ENCODE assay signal across 8 cellular contexts in genomic region chr9:125189011-125189360, GRCh38. TPM values are rescaled to one million over a fixed set of nuclear protein-coding genes. Genes with fewer than 3 reads are reported as not detected.
DNase-seq lines count a peak whose midpoint lies in the region; ATAC-seq, FAIRE-seq and TF ChIP-seq lines count a peak whose summit lies in the region.

No MANE protein-coding gene starts in this region.

- H3K4me2 ChIP-seq in BLaER1 (peak overlapping the region; percentile 80), IMR-90 (ENCODE audit: low read depth, low read length) (peak overlapping the region; percentile 98)

- H4K20me1 ChIP-seq in BLaER1 = peaks cover 54% of the 10 kb centered on the region
- H4K20me1 ChIP-seq in IMR-90 (ENCODE audit: insufficient read depth, low read length) = peaks cover 32% of the 10 kb centered on the region

- no peak for FAIRE-seq in D721Med (lab: Jason Lieb, UNC)

- H2BK5ac ChIP-seq in IMR-90 (ENCODE audit: low read depth, low read length, poor library complexity, severe bottlenecking) = no peak overlapping the region

- no peak for TF ChIP-seq RAD21 in IMR-90 (IDR thresholded peaks at IDR 0.05; ENCODE audit: low read length)

- H2BK20ac ChIP-seq in IMR-90 (ENCODE audit: low read depth, low read length) = no peak overlapping the region

- H3K36me3 ChIP-seq in BLaER1 = peaks cover 19% of the 10 kb centered on the region
- H3K36me3 ChIP-seq in IMR-90 (ENCODE audit: control insufficient read depth, insufficient read depth, low read length) = no peaks in the 10 kb centered on the region
- no peaks in the 10 kb centered on the region for H3K36me3 ChIP-seq in cardiac muscle cell

- BruUV-seq in IMR-90 (replicated peaks; lab: Mats Ljungman, UMichigan) = TSS peak; percentile 62

- dilution Hi-C loops in IMR-90 (cut with HindIII; ENCODE audit: low sequenced_read_pairs, unreplicated experiment) = no loop called here

- no peak for TF ChIP-seq POLR2A in IMR-90 (IDR thresholded peaks at IDR 0.05; ENCODE audit: low read depth, low read length)

- 0% methylated on average over 6 of the region's 26 CpGs; no CpG with 5 or more reads in 1 of the 2 experiments for WGBS in IMR-90 (ENCODE audit: extremely low coverage in 2 of 2, insufficient read length in 1 of 2), 2 experiments

- no peaks in the 10 kb centered on the region for H3K27me3 Mint-ChIP-seq in activated T-helper 1 cell treated with anti-CD3 and anti-CD28 coated beads, Interleukin-12 subunit alpha, Interleukin-12 subunit beta, Interleukin-2, Interleukin-4 antibody, amounts not matched to agents 30 ng/mL and 10 ng/mL and 1 ng/mL, durations not matched to agents 14 hours and 24 hours and 36 hours (ENCODE audit: insufficient read depth)
- H3K27me3 Mint-ChIP-seq in progenitor cell of endocrine pancreas = no peaks in the 10 kb centered on the region

- H3K9me1 ChIP-seq in IMR-90 (ENCODE audit: insufficient read depth, low read length) = no peaks in the 10 kb centered on the region; the same call in 1 of the 2 replicates

- peaks cover 30% of the 10 kb centered on the region for H3K4me1 Mint-ChIP-seq in activated T-helper 1 cell treated with anti-CD3 and anti-CD28 coated beads, Interleukin-12 subunit alpha, Interleukin-12 subunit beta, Interleukin-2, Interleukin-4 antibody, amounts not matched to agents 30 ng/mL and 10 ng/mL and 1 ng/mL, durations not matched to agents 14 hours and 24 hours and 36 hours (ENCODE audit: low read depth)
- peaks cover 13% of the 10 kb centered on the region for H3K4me1 Mint-ChIP-seq in progenitor cell of endocrine pancreas (ENCODE audit: low read depth)

- peak overlapping the region; percentile 64 for H3K23ac ChIP-seq in IMR-90 (ENCODE audit: low read depth, low read length)

- peaks cover 6 to 42% of the 10 kb centered on the region in 2 experiments; a peak in 3 of 4 replicates for H3K79me1 ChIP-seq in IMR-90 (ENCODE audit: low read depth in 1 of 2, low read length in 2 of 2)

- intact Hi-C loops in IMR-90 (cut with micrococcal nuclease) = no loop called here
- intact Hi-C loops in activated T-helper 1 cell treated with anti-CD3 and anti-CD28 coated beads, Interleukin-12 subunit alpha, Interleukin-12 subunit beta, Interleukin-2, Interleukin-4 antibody, amounts not matched to agents 30 ng/mL and 10 ng/mL and 1 ng/mL, durations not matched to agents 14 hours and 24 hours and 36 hours (cut with micrococcal nuclease) = loop anchor here (1.0 kb wide), 6 partner anchors 11 to 418 kb away; partner anchors contain the start of genes ARPC5L, GAPVD1, GOLGA1 and NR6A1

- peak overlapping the region; percentile 75 for H3K4ac ChIP-seq in IMR-90 (ENCODE audit: low read depth, low read length)

- H3K27ac ChIP-seq in BLaER1 (peak overlapping the region; percentile 96), IMR-90 (ENCODE audit: insufficient read depth, low read length) (peak overlapping the region; percentile 77), cardiac muscle cell (peak overlapping the region; percentile 98)

- peak overlapping the region; percentile 35 for H2AK9ac ChIP-seq in IMR-90 (replicated peaks; ENCODE audit: low read depth, low read length, poor library complexity)

- DNase-seq in IMR-90 (no peak), cardiac muscle cell (ENCODE audit: low read depth in 1 of 2, low spot score in 1 of 2) (peak in 1 of 2 donors; percentile 42), progenitor cell of endocrine pancreas (ENCODE audit: low spot score, unreplicated experiment) (peak; percentile 10), putamen (ENCODE audit: low spot score) (no peak), D721Med (ENCODE audit: insufficient read length, low spot score) (no peak)
- peak; percentile 27 for DNase-seq in activated T-helper 1 cell treated with anti-CD3 and anti-CD28 coated beads, Interleukin-12 subunit alpha, Interleukin-12 subunit beta, Interleukin-2, Interleukin-4 antibody, amounts not matched to agents 30 ng/mL and 10 ng/mL and 1 ng/mL, durations not matched to agents 14 hours and 24 hours and 36 hours (ENCODE audit: low spot score)

- H3K4me3 ChIP-seq in BLaER1 = peak overlapping the region; percentile 95
- peak overlapping the region; percentile 63 for H3K4me3 ChIP-seq in IMR-90 (ENCODE audit: insufficient read depth, low read depth, low read length)
- H3K4me3 ChIP-seq in cardiac muscle cell = peak overlapping the region; percentile 87

- no peak overlapping the region for H3K18ac ChIP-seq in IMR-90 (ENCODE audit: low read depth, low read length)

- H3K9me3 ChIP-seq in BLaER1 (no peaks in the 10 kb centered on the region; the same call in 1 of the 2 replicates), IMR-90 (ENCODE audit: control insufficient read depth, insufficient read depth, low read length) (no peaks in the 10 kb centered on the region), cardiac muscle cell (ENCODE audit: low read depth) (no peaks in the 10 kb centered on the region)

- H3K56ac ChIP-seq in IMR-90 (ENCODE audit: extremely low read depth, insufficient read depth, low read length) = peak overlapping the region; percentile 49; the same call in 1 of the 2 replicates

- H2AK5ac ChIP-seq in IMR-90 (ENCODE audit: low read depth, low read length) = peak overlapping the region; percentile 83

- peak; percentile 3 for ATAC-seq in GM21360 (IDR thresholded peaks at IDR 0.05; ENCODE audit: unreplicated experiment)
- no peak; the same call in 1 of the 2 replicates for ATAC-seq in IMR-90 (ENCODE audit: low read depth)

- CTCF ChIA-PET in IMR-90 (lab: Yijun Ruan, JAX) = no interaction called here

- H4K5ac ChIP-seq in IMR-90 (ENCODE audit: low read depth, low read length) = no peak overlapping the region

- TF ChIP-seq CTCF in IMR-90 (conservative IDR thresholded peaks at IDR 0.05; ENCODE audit: low read depth, low read length) = no peak
- no peak for TF ChIP-seq CTCF in cardiac muscle cell (IDR thresholded peaks at IDR 0.05; ENCODE audit: low read depth, low read length)
- TF ChIP-seq CTCF in progenitor cell of endocrine pancreas (IDR thresholded peaks at IDR 0.05; ENCODE audit: unreplicated experiment) = no peak
- TF ChIP-seq CTCF in D721Med (IDR thresholded peaks at IDR 0.05; ENCODE audit: insufficient read depth, missing control alignments) = no peak

- no peak overlapping the region for H2BK120ac ChIP-seq in IMR-90 (ENCODE audit: low read depth, low read length)

- H3K27me3 ChIP-seq in BLaER1 = no peaks in the 10 kb centered on the region
- H3K27me3 ChIP-seq in IMR-90 (ENCODE audit: control insufficient read depth, insufficient read depth, low read length) = no peaks in the 10 kb centered on the region
- no peaks in the 10 kb centered on the region for H3K27me3 ChIP-seq in cardiac muscle cell

- POLR2A ChIA-PET in IMR-90 (lab: Charles Lee; ENCODE audit: unreplicated experiment) = no interaction called here

- H2AFZ ChIP-seq in IMR-90 (replicated peaks; ENCODE audit: low read length, poor library complexity) = peak overlapping the region; percentile 88

- H4K8ac ChIP-seq in IMR-90 (ENCODE audit: low read depth in 2 of 2, low read length in 2 of 2) = peak overlapping the region; percentile 59 to 91; a peak in 2 of 4 replicates

- H4K91ac ChIP-seq in IMR-90 (ENCODE audit: insufficient read depth, low read depth, low read length) = no peak overlapping the region

- H3K36me3 Mint-ChIP-seq in activated T-helper 1 cell treated with anti-CD3 and anti-CD28 coated beads, Interleukin-12 subunit alpha, Interleukin-12 subunit beta, Interleukin-2, Interleukin-4 antibody, amounts not matched to agents 30 ng/mL and 10 ng/mL and 1 ng/mL, durations not matched to agents 14 hours and 24 hours and 36 hours (ENCODE audit: low read depth) = peaks cover 3% of the 10 kb centered on the region
- no peaks in the 10 kb centered on the region for H3K36me3 Mint-ChIP-seq in progenitor cell of endocrine pancreas (ENCODE audit: insufficient read depth)

- peaks cover 33% of the 10 kb centered on the region for H3K4me1 ChIP-seq in BLaER1
- peaks cover 4% of the 10 kb centered on the region; the same call in 1 of the 2 replicates for H3K4me1 ChIP-seq in IMR-90 (ENCODE audit: control insufficient read depth, insufficient read depth, low read length)
- H3K4me1 ChIP-seq in cardiac muscle cell (ENCODE audit: low read depth) = no peaks in the 10 kb centered on the region

- H3K9me3 Mint-ChIP-seq in activated T-helper 1 cell treated with anti-CD3 and anti-CD28 coated beads, Interleukin-12 subunit alpha, Interleukin-12 subunit beta, Interleukin-2, Interleukin-4 antibody, amounts not matched to agents 30 ng/mL and 10 ng/mL and 1 ng/mL, durations not matched to agents 14 hours and 24 hours and 36 hours = no peaks in the 10 kb centered on the region
- no peaks in the 10 kb centered on the region for H3K9me3 Mint-ChIP-seq in progenitor cell of endocrine pancreas (ENCODE audit: low read depth)

- H3K27ac Mint-ChIP-seq in activated T-helper 1 cell treated with anti-CD3 and anti-CD28 coated beads, Interleukin-12 subunit alpha, Interleukin-12 subunit beta, Interleukin-2, Interleukin-4 antibody, amounts not matched to agents 30 ng/mL and 10 ng/mL and 1 ng/mL, durations not matched to agents 14 hours and 24 hours and 36 hours = peak overlapping the region; percentile 88
- H3K27ac Mint-ChIP-seq in progenitor cell of endocrine pancreas = no peak overlapping the region

- in situ Hi-C loops in IMR-90 (cut with MboI; ENCODE audit: low sequenced_read_pairs) = no loop called here

- H2BK15ac ChIP-seq in IMR-90 (ENCODE audit: low read depth, low read length) = no peak overlapping the region

- peak overlapping the region; percentile 96 for H3K4me3 Mint-ChIP-seq in activated T-helper 1 cell treated with anti-CD3 and anti-CD28 coated beads, Interleukin-12 subunit alpha, Interleukin-12 subunit beta, Interleukin-2, Interleukin-4 antibody, amounts not matched to agents 30 ng/mL and 10 ng/mL and 1 ng/mL, durations not matched to agents 14 hours and 24 hours and 36 hours
- peak overlapping the region; percentile 91 for H3K4me3 Mint-ChIP-seq in progenitor cell of endocrine pancreas (ENCODE audit: low read depth)

- peak overlapping the region; percentile 98 for H3K9ac ChIP-seq in BLaER1
- H3K9ac ChIP-seq in IMR-90 (ENCODE audit: low read depth, low read length) = peak overlapping the region; percentile 89

- H3K14ac ChIP-seq in IMR-90 (replicated peaks; ENCODE audit: low read depth, low read length) = 0 out of 2 replicates have a peak overlapping the region, but pooled peaks have one; percentile 9

RNA-seq across cellular contexts. Expression of gene PPP6C, which starts 0.6 kb away (rescaled TPM):
- total RNA-seq in IMR-90 (2012; rRNA removed) (15.4 and 27.5 TPM in 2 replicates), cardiac muscle cell (16.5 TPM in 2 replicates), progenitor cell of endocrine pancreas (29.4 and 32.5 TPM in 2 replicates)
- polyA plus RNA-seq in IMR-90 (2012; rRNA removed) (12.9 and 14.5 TPM in 2 replicates), cardiac muscle cell (16.3 and 27.7 TPM in 2 replicates)
- polyA plus RNA-seq in IMR-90 (2012; cell fraction: cytosol; rRNA removed) = 3.5 and 3.9 TPM in 2 replicates
- 1.6 and 7.7 TPM in 2 replicates for polyA plus RNA-seq in IMR-90 (2012; cell fraction: nucleus; rRNA removed; ENCODE audit: low replicate concordance)
- total RNA-seq in activated T-helper 1 cell treated with anti-CD3 and anti-CD28 coated beads, Interleukin-12 subunit alpha, Interleukin-12 subunit beta, Interleukin-2, Interleukin-4 antibody, amounts not matched to agents 30 ng/mL and 10 ng/mL and 1 ng/mL, durations not matched to agents 14 hours and 24 hours and 36 hours = 47.2 and 50.8 TPM in 2 replicates

RNA-seq across cellular contexts. Expression of gene RABEPK, which starts 11.4 kb away (rescaled TPM):
- total RNA-seq in IMR-90 (2012; rRNA removed) = 49.7 and 59.7 TPM in 2 replicates
- 43.9 and 44.6 TPM in 2 replicates for polyA plus RNA-seq in IMR-90 (2012; rRNA removed)
- polyA plus RNA-seq in IMR-90 (2012; cell fraction: cytosol; rRNA removed) = 33.0 and 37.2 TPM in 2 replicates
- polyA plus RNA-seq in IMR-90 (2012; cell fraction: nucleus; rRNA removed; ENCODE audit: low replicate concordance) = 23.4 and 31.8 TPM in 2 replicates
- 32.8 and 33.1 TPM in 2 replicates for total RNA-seq in activated T-helper 1 cell treated with anti-CD3 and anti-CD28 coated beads, Interleukin-12 subunit alpha, Interleukin-12 subunit beta, Interleukin-2, Interleukin-4 antibody, amounts not matched to agents 30 ng/mL and 10 ng/mL and 1 ng/mL, durations not matched to agents 14 hours and 24 hours and 36 hours
- total RNA-seq in cardiac muscle cell = 8.7 and 16.1 TPM in 2 replicates
- 20.0 and 27.2 TPM in 2 replicates for polyA plus RNA-seq in cardiac muscle cell
- total RNA-seq in progenitor cell of endocrine pancreas = 13.1 and 15.0 TPM in 2 replicates

RNA-seq across cellular contexts. Expression of gene SCAI, which starts 45.7 kb away (rescaled TPM):
- total RNA-seq in IMR-90 (2012; rRNA removed) = 13.3 and 14.5 TPM in 2 replicates
- 2.5 and 3.6 TPM in 2 replicates for polyA plus RNA-seq in IMR-90 (2012; rRNA removed)
- 0.79 and 1.1 TPM in 2 replicates for polyA plus RNA-seq in IMR-90 (2012; cell fraction: cytosol; rRNA removed)
- 1.5 and 12.2 TPM in 2 replicates for polyA plus RNA-seq in IMR-90 (2012; cell fraction: nucleus; rRNA removed; ENCODE audit: low replicate concordance)
- total RNA-seq in activated T-helper 1 cell treated with anti-CD3 and anti-CD28 coated beads, Interleukin-12 subunit alpha, Interleukin-12 subunit beta, Interleukin-2, Interleukin-4 antibody, amounts not matched to agents 30 ng/mL and 10 ng/mL and 1 ng/mL, durations not matched to agents 14 hours and 24 hours and 36 hours = 10.0 and 11.7 TPM in 2 replicates
- total RNA-seq in cardiac muscle cell = 4.6 and 15.0 TPM in 2 replicates
- polyA plus RNA-seq in cardiac muscle cell = 4.4 and 12.5 TPM in 2 replicates
- 21.2 and 23.5 TPM in 2 replicates for total RNA-seq in progenitor cell of endocrine pancreas

RNA-seq across cellular contexts. Expression of gene HSPA5, which starts 52.2 kb away (rescaled TPM):
- total RNA-seq in IMR-90 (2012; rRNA removed) (118 and 147 TPM in 2 replicates), cardiac muscle cell (69.2 and 182 TPM in 2 replicates), progenitor cell of endocrine pancreas (287 and 288 TPM in 2 replicates)
- polyA plus RNA-seq in IMR-90 (2012; rRNA removed) (391 and 419 TPM in 2 replicates), cardiac muscle cell (285 and 882 TPM in 2 replicates)
- polyA plus RNA-seq in IMR-90 (2012; cell fraction: cytosol; rRNA removed) = 180 and 209 TPM in 2 replicates
- 99.1 and 172 TPM in 2 replicates for polyA plus RNA-seq in IMR-90 (2012; cell fraction: nucleus; rRNA removed; ENCODE audit: low replicate concordance)
- 242 and 243 TPM in 2 replicates for total RNA-seq in activated T-helper 1 cell treated with anti-CD3 and anti-CD28 coated beads, Interleukin-12 subunit alpha, Interleukin-12 subunit beta, Interleukin-2, Interleukin-4 antibody, amounts not matched to agents 30 ng/mL and 10 ng/mL and 1 ng/mL, durations not matched to agents 14 hours and 24 hours and 36 hours

Comparison
In these comparisons a context has a peak if more than half of its experiments do, and no peak if none do; other contexts are left out.
1. DNase-seq: peak in activated T-helper 1 cell treated with anti-CD3 and anti-CD28 coated beads, Interleukin-12 subunit alpha, Interleukin-12 subunit beta, Interleukin-2, Interleukin-4 antibody, amounts not matched to agents 30 ng/mL and 10 ng/mL and 1 ng/mL, durations not matched to agents 14 hours and 24 hours and 36 hours (single experiment) and progenitor cell of endocrine pancreas (single experiment); none in IMR-90 (single experiment), putamen (single experiment) and D721Med (single experiment).
2. Peak in every context shown above with its lines, with median percentiles within 50 percentile points of each other: H3K27ac ChIP-seq and H3K4me3 ChIP-seq.